In the genomic region with DNA sequence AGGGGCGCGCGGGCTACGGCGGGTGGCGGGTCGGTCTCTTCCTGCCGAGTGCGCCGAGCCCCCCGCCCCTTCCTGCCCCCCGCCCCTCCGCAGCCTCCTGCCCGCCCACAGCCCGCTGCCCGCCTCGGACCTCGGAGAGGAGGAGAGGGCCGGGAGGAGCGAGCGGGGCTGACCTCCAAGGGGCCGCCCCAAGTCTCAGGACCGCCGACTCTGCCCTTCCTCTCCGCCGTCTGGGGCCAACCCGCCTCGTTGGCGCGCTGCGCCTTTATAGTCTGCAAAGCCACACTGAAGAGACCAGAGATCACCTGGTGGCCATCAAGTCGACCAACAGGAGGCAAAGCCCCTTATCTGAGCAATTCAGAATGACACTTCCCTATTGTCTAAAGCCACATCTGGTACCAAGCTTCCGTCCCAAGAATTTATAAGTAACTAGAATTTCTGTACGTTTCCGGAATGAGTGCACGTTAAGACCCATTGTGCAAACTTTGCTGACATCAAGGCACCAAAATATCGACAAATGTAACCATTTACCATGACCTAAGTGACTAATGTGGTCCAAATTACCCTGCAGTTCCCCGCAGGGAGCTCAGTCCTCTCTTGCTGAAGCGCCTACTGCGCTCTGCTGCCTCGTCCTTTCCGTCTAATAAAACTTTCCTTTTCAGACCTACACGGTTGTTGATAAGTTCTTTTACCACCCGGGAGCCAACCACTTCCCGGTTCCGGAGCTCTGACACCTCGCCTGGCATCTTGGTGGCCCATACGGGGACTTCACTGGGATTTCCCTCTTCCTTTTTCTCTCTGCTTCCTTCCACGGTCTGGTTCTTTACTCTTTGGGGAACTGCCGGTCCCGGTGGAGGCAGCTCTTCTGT, we compare ENCODE assay signal across 9 cellular contexts. TPM values are rescaled to one million over a fixed set of nuclear protein-coding genes. Genes with fewer than 3 reads are reported as not detected.
A peak's percentile ranks its signal among the peaks of the same experiment; 100 is the strongest.
DNase-seq lines count a peak whose midpoint lies in the region; ATAC-seq and TF ChIP-seq lines count a peak whose summit lies in the region.
"Had no signal": no experiment of that assay in that cellular context is flagged by ENCODE, and none has a peak within 500 bp of the region (broad histone marks: within the 10 kb centered on the region; RNA-seq: fewer than 3 reads in every experiment).

CPXM1 (minus strand) TSS at position 38 of the 869 bp plus-strand sequence. CDS start 55 bp downstream, outside the sequence.

- H3K9me3 Mint-ChIP-seq in activated T-helper 1 cell treated with anti-CD3 and anti-CD28 coated beads, Interleukin-12 subunit alpha, Interleukin-12 subunit beta, Interleukin-2, Interleukin-4 antibody, amounts not matched to agents 30 ng/mL and 10 ng/mL and 1 ng/mL, durations not matched to agents 14 hours and 24 hours and 36 hours, result no peaks in the 10 kb centered on the region
- H3K9me3 Mint-ChIP-seq in immature natural killer cell, result peaks cover 0 to 2% (median 0%) of the 10 kb centered on the region in 6 donors

- H3K27ac Mint-ChIP-seq in activated T-helper 1 cell treated with anti-CD3 and anti-CD28 coated beads, Interleukin-12 subunit alpha, Interleukin-12 subunit beta, Interleukin-2, Interleukin-4 antibody, amounts not matched to agents 30 ng/mL and 10 ng/mL and 1 ng/mL, durations not matched to agents 14 hours and 24 hours and 36 hours, result peak within 1 kb of the TSS; percentile 61
- H3K27ac Mint-ChIP-seq in immature natural killer cell, result peak within 1 kb of the TSS in 3 of 6 donors; percentile 2 to 80 (median 14)

- peak within 1 kb of the TSS in 1 of 5 donors; percentile 10 for H3K9ac ChIP-seq in subcutaneous abdominal adipose tissue (ENCODE audit: low read length in 5 of 5)

- peak; percentile 70 for TF ChIP-seq POLR2A in GM18951 (IDR thresholded peaks at IDR 0.05; ENCODE audit: extremely low read depth, insufficient read depth, insufficient read length)

- intact Hi-C loops in activated T-helper 1 cell treated with anti-CD3 and anti-CD28 coated beads, Interleukin-12 subunit alpha, Interleukin-12 subunit beta, Interleukin-2, Interleukin-4 antibody, amounts not matched to agents 30 ng/mL and 10 ng/mL and 1 ng/mL, durations not matched to agents 14 hours and 24 hours and 36 hours (cut with micrococcal nuclease), result no loop called here

- peaks cover 8% of the 10 kb centered on the region for H3K36me3 Mint-ChIP-seq in activated T-helper 1 cell treated with anti-CD3 and anti-CD28 coated beads, Interleukin-12 subunit alpha, Interleukin-12 subunit beta, Interleukin-2, Interleukin-4 antibody, amounts not matched to agents 30 ng/mL and 10 ng/mL and 1 ng/mL, durations not matched to agents 14 hours and 24 hours and 36 hours (ENCODE audit: low read depth)
- peaks cover 0 to 4% (median 0%) of the 10 kb centered on the region in 3 donors for H3K36me3 Mint-ChIP-seq in immature natural killer cell

- H3K4me3 ChIP-seq in AG09309 (ENCODE audit: control insufficient read depth, low read depth, low read length) (peak within 1 kb of the TSS; percentile 40), subcutaneous abdominal adipose tissue (ENCODE audit: low read depth in 1 of 5, low read length in 5 of 5) (peak within 1 kb of the TSS; percentile 11 to 71 (median 58))

- DNase-seq in AG09309 (ENCODE audit: low read depth) (no peak), Kasumi-1 (lab: John Stamatoyannopoulos, UW) (peak; percentile 97 to 98), immature natural killer cell (peak in 2 of 3 donors; percentile 15 to 22), NCI-H446 treated with DMSO at 0.1 percent for 48 hours (lab: John Stamatoyannopoulos, UW) (no peak)
- DNase-seq in activated T-helper 1 cell treated with anti-CD3 and anti-CD28 coated beads, Interleukin-12 subunit alpha, Interleukin-12 subunit beta, Interleukin-2, Interleukin-4 antibody, amounts not matched to agents 30 ng/mL and 10 ng/mL and 1 ng/mL, durations not matched to agents 14 hours and 24 hours and 36 hours (ENCODE audit: low spot score), result no peak

- H3K36me3 ChIP-seq in subcutaneous abdominal adipose tissue (ENCODE audit: control insufficient read depth in 5 of 5, insufficient read depth in 5 of 5, low read length in 5 of 5), result no peaks in the 10 kb centered on the region

- peaks cover 74% of the 10 kb centered on the region for H3K27me3 Mint-ChIP-seq in activated T-helper 1 cell treated with anti-CD3 and anti-CD28 coated beads, Interleukin-12 subunit alpha, Interleukin-12 subunit beta, Interleukin-2, Interleukin-4 antibody, amounts not matched to agents 30 ng/mL and 10 ng/mL and 1 ng/mL, durations not matched to agents 14 hours and 24 hours and 36 hours (ENCODE audit: insufficient read depth)
- peaks cover 25 to 27% (median 27%) of the 10 kb centered on the region in 3 donors for H3K27me3 Mint-ChIP-seq in immature natural killer cell (ENCODE audit: low read depth in 3 of 3)

- H3K4me3 Mint-ChIP-seq in activated T-helper 1 cell treated with anti-CD3 and anti-CD28 coated beads, Interleukin-12 subunit alpha, Interleukin-12 subunit beta, Interleukin-2, Interleukin-4 antibody, amounts not matched to agents 30 ng/mL and 10 ng/mL and 1 ng/mL, durations not matched to agents 14 hours and 24 hours and 36 hours, result peak within 1 kb of the TSS; percentile 86
- H3K4me3 Mint-ChIP-seq in immature natural killer cell, result peak within 1 kb of the TSS; percentile 86 to 96 (median 88)

- ATAC-seq in GM18868 (IDR thresholded peaks at IDR 0.05; ENCODE audit: unreplicated experiment), result no peak

- H3K9me3 ChIP-seq in subcutaneous abdominal adipose tissue (ENCODE audit: control insufficient read depth in 5 of 5, low read length in 5 of 5), result peaks cover 0 to 6% (median 0%) of the 10 kb centered on the region in 5 donors

- in situ Hi-C loops in GM18951 (cut with MboI; ENCODE audit: low sequenced_read_pairs, unreplicated experiment), result no loop called here

- H3K4me1 Mint-ChIP-seq in activated T-helper 1 cell treated with anti-CD3 and anti-CD28 coated beads, Interleukin-12 subunit alpha, Interleukin-12 subunit beta, Interleukin-2, Interleukin-4 antibody, amounts not matched to agents 30 ng/mL and 10 ng/mL and 1 ng/mL, durations not matched to agents 14 hours and 24 hours and 36 hours (ENCODE audit: low read depth), result peaks cover 28% of the 10 kb centered on the region
- H3K4me1 Mint-ChIP-seq in immature natural killer cell, result peaks cover 21 to 22% of the 10 kb centered on the region in 2 donors

- peaks cover 0 to 29% (median 20%) of the 10 kb centered on the region in 5 donors for H3K4me1 ChIP-seq in subcutaneous abdominal adipose tissue (ENCODE audit: control insufficient read depth in 5 of 5, insufficient read depth in 5 of 5, low read length in 5 of 5)

- no peak within 1 kb of the TSS for H3K27ac ChIP-seq in subcutaneous abdominal adipose tissue (ENCODE audit: low read depth, low read length)

- TF ChIP-seq CTCF in AG09309 (IDR thresholded peaks at IDR 0.05; ENCODE audit: control insufficient read depth, insufficient read depth, low read depth, low read length, missing control alignments), result no peak

- H3K27me3 ChIP-seq in subcutaneous abdominal adipose tissue (ENCODE audit: control insufficient read depth in 5 of 5, insufficient read depth in 4 of 5, low read length in 5 of 5), result peaks cover 36 to 76% (median 54%) of the 10 kb centered on the region in 5 donors

RNA-seq across cellular contexts. Expression of gene CPXM1, which starts in this region (rescaled TPM):
- total RNA-seq in activated T-helper 1 cell treated with anti-CD3 and anti-CD28 coated beads, Interleukin-12 subunit alpha, Interleukin-12 subunit beta, Interleukin-2, Interleukin-4 antibody, amounts not matched to agents 30 ng/mL and 10 ng/mL and 1 ng/mL, durations not matched to agents 14 hours and 24 hours and 36 hours, result 0.31 and 0.76 TPM in 2 replicates
- polyA plus RNA-seq in immature natural killer cell, result 1 to 10 TPM in 1 of 3 donors, under 1 TPM in 1, not detected in 1; 0.74 to 1.2 TPM
- polyA plus RNA-seq: keratinocyte had no signal

Comparison
In these comparisons a context has a peak if more than half of its experiments do, and no peak if none do; other contexts are left out.
1. DNase-seq: peak in Kasumi-1 (2 of 2) and immature natural killer cell (2 of 3); none in AG09309 (single experiment), activated T-helper 1 cell treated with anti-CD3 and anti-CD28 coated beads, Interleukin-12 subunit alpha, Interleukin-12 subunit beta, Interleukin-2, Interleukin-4 antibody, amounts not matched to agents 30 ng/mL and 10 ng/mL and 1 ng/mL, durations not matched to agents 14 hours and 24 hours and 36 hours (single experiment) and NCI-H446 treated with DMSO at 0.1 percent for 48 hours (single experiment).